In genomic region chr19:17938092-17938845, GRCh38 we compare ENCODE assay signal across 8 cellular contexts. TPM values are rescaled to one million over a fixed set of nuclear protein-coding genes. Genes with fewer than 3 reads are reported as not detected.
DNase-seq lines count a peak whose midpoint lies in the region; ATAC-seq and TF ChIP-seq lines count a peak whose summit lies in the region.

No MANE protein-coding gene starts in this region.

- no peak overlapping the region for H3K27ac ChIP-seq in MM.1S (ENCODE audit: low read length)

- ATAC-seq in GM18861 (IDR thresholded peaks at IDR 0.05; ENCODE audit: unreplicated experiment) = no peak

- H3K4me2 ChIP-seq in MM.1S (ENCODE audit: low read depth, low read length) = no peak overlapping the region

- H3K79me2 ChIP-seq in MM.1S (ENCODE audit: low read length) = peaks cover 9% of the 10 kb centered on the region

- no peaks in the 10 kb centered on the region for H3K9me3 ChIP-seq in MM.1S (replicated peaks; ENCODE audit: insufficient read depth, low read length)

- peak; percentile 23 to 48 for DNase-seq in NCI-H2081 (lab: John Stamatoyannopoulos, UW)
- DNase-seq in NCI-H2081 treated with DMSO at 0.1 percent for 48 hours (lab: John Stamatoyannopoulos, UW) = no peak
- peak; percentile 64 for DNase-seq in MM.1S
- peak; percentile 68 for DNase-seq in SW480 (ENCODE audit: low spot score)
- DNase-seq in activated naive CD8-positive, alpha-beta T cell treated with anti-CD3 and anti-CD28 coated beads, Interleukin-2, amount 50 U/mL, for 16 hours (ENCODE audit: low read depth, low spot score) = peak; percentile 60
- peak; percentile 92 for DNase-seq in cardiac septum (ENCODE audit: low spot score)
- DNase-seq in renal cortical epithelial cell (ENCODE audit: low read depth) = peak; percentile 85

- no peaks in the 10 kb centered on the region for H3K36me3 ChIP-seq in MM.1S (replicated peaks; ENCODE audit: insufficient read depth, low read length)

- peak; percentile 89 for TF ChIP-seq CTCF in MM.1S (IDR thresholded peaks at IDR 0.05; ENCODE audit: low read length)

- no peaks in the 10 kb centered on the region for H3F3A ChIP-seq in MM.1S (ENCODE audit: insufficient read depth, low read length)

- intact Hi-C loops in cardiac septum (cut with DNase I) = loop anchor here (1.0 to 5.0 kb wide), 2 partner anchors 58 to 119 kb away; no protein-coding TSS in a partner anchor

- peaks cover 7% of the 10 kb centered on the region for H3K4me1 ChIP-seq in MM.1S (ENCODE audit: low read length)

- H3K9ac ChIP-seq in MM.1S (ENCODE audit: low read length) = no peak overlapping the region

- no peak overlapping the region for H2AFZ ChIP-seq in MM.1S (ENCODE audit: low read length)

- H4K20me1 ChIP-seq in MM.1S (ENCODE audit: insufficient read depth, low read length) = no peaks in the 10 kb centered on the region

- H3K9me2 ChIP-seq in MM.1S (replicated peaks; ENCODE audit: insufficient read depth, low read length) = no peaks in the 10 kb centered on the region

- no peak overlapping the region for H3K4me3 ChIP-seq in MM.1S (ENCODE audit: low read length)

- no peaks in the 10 kb centered on the region for H3K27me3 ChIP-seq in MM.1S (replicated peaks; ENCODE audit: insufficient read depth, low read length)

RNA-seq across cellular contexts. Expression of gene CCDC124, which starts 5.5 kb away (rescaled TPM):
- total RNA-seq in cardiac septum (71.3 TPM), renal cortical epithelial cell (25.0 and 55.6 TPM in 2 replicates)

RNA-seq across cellular contexts. Expression of gene KCNN1, which starts 28.6 kb away (rescaled TPM):
- total RNA-seq in cardiac septum (0.19 TPM), renal cortical epithelial cell (0.30 TPM in 1 of 2 replicates, not detected in the other)
